32 cellular contexts compared by ENCODE assay signal in genomic region chr2:76274154-76274553, GRCh38.
"Had no signal": no experiment of that assay in that cellular context is flagged by ENCODE, and none has a peak within 500 bp of the region (broad histone marks: within the 10 kb centered on the region; RNA-seq: fewer than 3 reads in every experiment).

No MANE protein-coding gene starts in this region.

- H3K36me3 ChIP-seq: MG63 had no signal

- H3K27me3 ChIP-seq: MG63 had no signal

- H3K4me3 ChIP-seq: MG63 had no signal

- DNase-seq: Karpas-422, Kasumi-1, MG63, MM.1S, NCI-H1048, NCI-H1092, NCI-H1092 treated with DMSO at 0.1 percent for 48 hours, NCI-H1105, NCI-H1105 treated with DMSO at 0.1 percent for 48 hours, NCI-H1417, NCI-H1417 treated with DMSO at 0.1 percent for 48 hours, NCI-H1436, NCI-H1436 treated with DMSO at 0.1 percent for 48 hours, NCI-H146, NCI-H1694, NCI-H1694 treated with DMSO at 0.1 percent for 48 hours, NCI-H187, NCI-H187 treated with DMSO at 0.1 percent for 48 hours, NCI-H1930, NCI-H2029, NCI-H2029 treated with DMSO at 0.1 percent for 48 hours, NCI-H2081, NCI-H2107, NCI-H2171, NCI-H2171 treated with DMSO at 0.1 percent for 48 hours, NCI-H2227 treated with DMSO at 0.1 percent for 48 hours, NCI-H226, NCI-H345, NCI-H446, NCI-H446 treated with DMSO at 0.1 percent for 48 hours, NCI-H510A, NCI-H510A treated with DMSO at 0.1 percent for 48 hours had no signal

- H3K9me3 ChIP-seq: MG63 had no signal
